Comparison of ENCODE assay signal across 17 cellular contexts in genomic region chr3:181998828-181999227, GRCh38.
"Had no signal": no experiment of that assay in that cellular context is flagged by ENCODE, and none has a peak within 500 bp of the region (broad histone marks: within the 10 kb centered on the region; RNA-seq: fewer than 3 reads in every experiment).

No MANE protein-coding gene starts in this region.

- H3K4me3 Mint-ChIP-seq: memory B cell; natural killer cell treated with Interleukin-12 subunit alpha and Interleukin-12 subunit beta and Interleukin-15 and Interleukin-18, amount 100 ng/mL, for 72 hours; type B pancreatic cell had no signal

- H3K27me3 Mint-ChIP-seq: natural killer cell treated with Interleukin-12 subunit alpha and Interleukin-12 subunit beta and Interleukin-15 and Interleukin-18, amount 100 ng/mL, for 72 hours had no signal

- DNase-seq: activated CD4-positive, alpha-beta T cell treated with anti-CD3 and anti-CD28 coated beads, Interleukin-2, amount 50 U/mL, for 1 hour; activated CD4-positive, CD25-positive, alpha-beta regulatory T cell; activated naive CD4-positive, alpha-beta T cell treated with anti-CD3 and anti-CD28 coated beads, Interleukin-2, amount 50 U/mL, for 16 hours; activated T-cell treated with anti-CD3 and anti-CD28 coated beads, Interleukin-2, amount 50 U/mL, for 1 hour; adrenal gland; caudate nucleus; effector memory CD4-positive, alpha-beta T cell; left lung; psoas muscle; sigmoid colon; stimulated activated naive CD4-positive, alpha-beta T cell treated with Interleukin-2 at 50 U/mL for 16 hours had no signal

- ATAC-seq: gastroesophageal sphincter; left lung; natural killer cell treated with Interleukin-12 subunit alpha and Interleukin-12 subunit beta and Interleukin-15 and Interleukin-18, amount 100 ng/mL, for 72 hours; psoas muscle had no signal

- H3K27ac Mint-ChIP-seq: memory B cell; natural killer cell treated with Interleukin-12 subunit alpha and Interleukin-12 subunit beta and Interleukin-15 and Interleukin-18, amount 100 ng/mL, for 72 hours; type B pancreatic cell had no signal

- H3K36me3 ChIP-seq: adrenal gland, gastroesophageal sphincter, left lung, sigmoid colon, suprapubic skin had no signal

- H3K36me3 Mint-ChIP-seq: memory B cell; natural killer cell treated with Interleukin-12 subunit alpha and Interleukin-12 subunit beta and Interleukin-15 and Interleukin-18, amount 100 ng/mL, for 72 hours; type B pancreatic cell had no signal

- H3K9me3 ChIP-seq: adrenal gland, gastroesophageal sphincter, left lung, psoas muscle, sigmoid colon, suprapubic skin had no signal

- H3K27me3 ChIP-seq: adrenal gland, gastroesophageal sphincter, left lung, sigmoid colon, suprapubic skin had no signal

- H3K27ac ChIP-seq: adrenal gland, coronary artery, gastroesophageal sphincter, left lung, psoas muscle, sigmoid colon, suprapubic skin had no signal

- H3K4me3 ChIP-seq: adrenal gland, coronary artery, gastroesophageal sphincter, left lung, psoas muscle, sigmoid colon, suprapubic skin had no signal

- H3K4me1 ChIP-seq: adrenal gland, gastroesophageal sphincter, left lung, psoas muscle, sigmoid colon, suprapubic skin had no signal

- H3K4me1 Mint-ChIP-seq: memory B cell had no signal
